In the genomic region with DNA sequence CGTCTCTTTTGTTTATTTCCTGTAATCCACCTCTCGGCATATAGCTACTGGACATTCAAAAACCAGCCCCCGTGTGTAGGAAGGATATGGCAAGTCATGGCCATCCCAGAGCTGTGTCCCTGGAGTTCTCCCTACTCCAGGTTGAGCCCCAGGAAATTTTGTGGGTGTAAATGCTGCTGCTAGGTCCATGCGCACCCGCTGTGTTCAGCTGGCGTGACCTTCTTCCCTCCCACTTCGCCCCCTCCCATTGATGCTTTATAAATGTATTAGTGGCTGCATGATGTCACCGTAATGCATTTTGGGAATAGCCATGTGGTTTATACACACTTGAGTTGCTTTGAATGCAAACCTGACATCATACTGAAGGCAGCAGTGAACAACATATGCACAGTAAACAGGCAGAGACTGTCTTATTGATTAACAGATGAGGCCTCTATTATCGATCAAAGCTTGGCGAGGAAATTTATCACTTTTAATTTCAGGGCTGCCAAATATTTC, we compare ENCODE assay signal across 11 cellular contexts.
DNase-seq lines count a peak whose midpoint lies in the region; ATAC-seq, FAIRE-seq and TF ChIP-seq lines count a peak whose summit lies in the region.
"Had no signal": no experiment of that assay in that cellular context is flagged by ENCODE, and none has a peak within 500 bp of the region (broad histone marks: within the 10 kb centered on the region; RNA-seq: fewer than 3 reads in every experiment).

No MANE protein-coding gene starts in this region.

- peaks cover 0 to 11% (median 4%) of the 10 kb centered on the region in 9 donors for H3K36me3 ChIP-seq in heart right ventricle
- H3K36me3 ChIP-seq in body of pancreas (replicated peaks in 1 of 2; ENCODE audit: insufficient read depth in 1 of 2, low read depth in 2 of 2), result peaks cover 0 to 7% of the 10 kb centered on the region in 2 donors

- no peak for ATAC-seq in heart right ventricle
- no peak for ATAC-seq in body of pancreas
- ATAC-seq in natural killer cell, result no peak
- no peak for ATAC-seq in GM18867 (IDR thresholded peaks at IDR 0.05; ENCODE audit: unreplicated experiment)
- ATAC-seq: HCT116, PC-3 had no signal

- no peaks in the 10 kb centered on the region for H3K36me3 Mint-ChIP-seq in natural killer cell
- H3K36me3 Mint-ChIP-seq in CD14-positive monocyte, result peaks cover 7 to 8% of the 10 kb centered on the region in 2 donors

- DNase-seq in heart right ventricle (no peak), cardiac septum (ENCODE audit: low spot score) (no peak), body of pancreas (no peak), natural killer cell (no peak), urothelium cell line (ENCODE audit: low spot score) (no peak), CD14-positive monocyte (ENCODE audit: low spot score) (no peak), GDM1 (lab: John Stamatoyannopoulos, UW) (no peak)
- DNase-seq: NCI-H1417 treated with DMSO at 0.1 percent for 48 hours, PC-3 had no signal

- H3K9me3 ChIP-seq in heart right ventricle, result no peaks in the 10 kb centered on the region
- H3K9me3 ChIP-seq in body of pancreas, result no peaks in the 10 kb centered on the region

- H3K4me1 ChIP-seq in heart right ventricle (peaks cover 27 to 84% (median 72%) of the 10 kb centered on the region in 9 donors), body of pancreas (peaks cover 67% of the 10 kb centered on the region)

- no peak for TF ChIP-seq CTCF in heart right ventricle (IDR thresholded peaks at IDR 0.05)
- TF ChIP-seq CTCF in body of pancreas (IDR thresholded peaks at IDR 0.05), result no peak
- no peak for TF ChIP-seq CTCF in natural killer cell (IDR thresholded peaks at IDR 0.05)
- no peak for TF ChIP-seq CTCF in CD14-positive monocyte (IDR thresholded peaks at IDR 0.05)

- 74 to 83% methylated on average over 10 of the region's 10 CpGs for WGBS in heart right ventricle, 2 donors
- 69 to 80% methylated on average over 10 of the region's 10 CpGs for WGBS in body of pancreas, 2 donors

- H3K27ac ChIP-seq in heart right ventricle, result peak overlapping the region in 9 of 10 donors; percentile 37 to 97 (median 76)
- peak overlapping the region; percentile 30 to 99 (median 95) for H3K27ac ChIP-seq in body of pancreas

- H3K4me1 Mint-ChIP-seq in natural killer cell, result peaks cover 96% of the 10 kb centered on the region in 2 donors
- peaks cover 31% of the 10 kb centered on the region for H3K4me1 Mint-ChIP-seq in CD14-positive monocyte

- H3K27me3 Mint-ChIP-seq in natural killer cell (ENCODE audit: low read depth in 2 of 2) (no peaks in the 10 kb centered on the region), CD14-positive monocyte (ENCODE audit: low read depth in 3 of 3) (peaks cover 0 to 4% (median 2%) of the 10 kb centered on the region in 3 donors)

- H3K4me3 ChIP-seq in heart right ventricle (no peak overlapping the region), body of pancreas (no peak overlapping the region)

- H3K4me3 Mint-ChIP-seq in natural killer cell (peak overlapping the region; percentile 75), CD14-positive monocyte (no peak overlapping the region)

- no peaks in the 10 kb centered on the region for H3K27me3 ChIP-seq in heart right ventricle
- no peaks in the 10 kb centered on the region for H3K27me3 ChIP-seq in body of pancreas

- intact Hi-C loops in heart right ventricle (cut with DNase I) (loop anchor here in 8 of 10 donors (2.0 to 10.0 kb wide), 8 partner anchors 14 to 148 kb away; partner anchors contain the start of gene ZBTB16 (in 3 of the 8)), cardiac septum (cut with DNase I) (loop anchor here (5.0 kb wide), 1 partner anchor 75 kb away; no protein-coding TSS in a partner anchor), body of pancreas (cut with DNase I) (no loop called here), natural killer cell (cut with micrococcal nuclease) (loop anchor here (2.0 to 5.0 kb wide), 2 partner anchors 35 to 106 kb away; no protein-coding TSS in a partner anchor), CD14-positive monocyte (cut with micrococcal nuclease) (loop anchor here in 1 of 2 donors (5.0 kb wide), 1 partner anchor 145 kb away; no protein-coding TSS in a partner anchor)

- peak; percentile 42 for FAIRE-seq in urothelium cell line (lab: Jason Lieb, UNC)

- H3K9me3 Mint-ChIP-seq in natural killer cell, result no peaks in the 10 kb centered on the region
- H3K9me3 Mint-ChIP-seq in CD14-positive monocyte, result no peaks in the 10 kb centered on the region

- TF ChIP-seq POLR2A in body of pancreas (IDR thresholded peaks at IDR 0.05), result no peak

- H3K27ac Mint-ChIP-seq in natural killer cell (peak overlapping the region; percentile 85 to 87), CD14-positive monocyte (no peak overlapping the region)

Comparison
In these comparisons a context has a peak if more than half of its experiments do, and no peak if none do; other contexts are left out.
1. H3K27ac Mint-ChIP-seq: peak in natural killer cell (2 of 2); none in CD14-positive monocyte (0 of 7).